ENCODE assay signal across 1 cellular context in genomic region chr5:40676643-40677333, GRCh38.
TF ChIP-seq lines count a peak whose summit lies in the region.

No MANE protein-coding gene starts in this region.

TF ChIP-seq in A549, 52 proteins besides CTCF, POLR2A, EP300 and RAD21 (continued from another document):
- no peak for TF ChIP-seq PBX3 (IDR thresholded peaks at IDR 0.05)
- no peak for TF ChIP-seq POLR2AphosphoS2 (conservative IDR thresholded peaks at IDR 0.05; ENCODE audit: low read length)
- no peak for TF ChIP-seq CHD2 (IDR thresholded peaks at IDR 0.05; ENCODE audit: low read length, partially characterized antibody)
- TF ChIP-seq MYC (IDR thresholded peaks at IDR 0.05; ENCODE audit: borderline replicate concordance, low read length) = no peak
- TF ChIP-seq SMC3 (IDR thresholded peaks at IDR 0.05) = no peak
